Comparison of ENCODE assay signal across 9 cellular contexts in the genomic region with DNA sequence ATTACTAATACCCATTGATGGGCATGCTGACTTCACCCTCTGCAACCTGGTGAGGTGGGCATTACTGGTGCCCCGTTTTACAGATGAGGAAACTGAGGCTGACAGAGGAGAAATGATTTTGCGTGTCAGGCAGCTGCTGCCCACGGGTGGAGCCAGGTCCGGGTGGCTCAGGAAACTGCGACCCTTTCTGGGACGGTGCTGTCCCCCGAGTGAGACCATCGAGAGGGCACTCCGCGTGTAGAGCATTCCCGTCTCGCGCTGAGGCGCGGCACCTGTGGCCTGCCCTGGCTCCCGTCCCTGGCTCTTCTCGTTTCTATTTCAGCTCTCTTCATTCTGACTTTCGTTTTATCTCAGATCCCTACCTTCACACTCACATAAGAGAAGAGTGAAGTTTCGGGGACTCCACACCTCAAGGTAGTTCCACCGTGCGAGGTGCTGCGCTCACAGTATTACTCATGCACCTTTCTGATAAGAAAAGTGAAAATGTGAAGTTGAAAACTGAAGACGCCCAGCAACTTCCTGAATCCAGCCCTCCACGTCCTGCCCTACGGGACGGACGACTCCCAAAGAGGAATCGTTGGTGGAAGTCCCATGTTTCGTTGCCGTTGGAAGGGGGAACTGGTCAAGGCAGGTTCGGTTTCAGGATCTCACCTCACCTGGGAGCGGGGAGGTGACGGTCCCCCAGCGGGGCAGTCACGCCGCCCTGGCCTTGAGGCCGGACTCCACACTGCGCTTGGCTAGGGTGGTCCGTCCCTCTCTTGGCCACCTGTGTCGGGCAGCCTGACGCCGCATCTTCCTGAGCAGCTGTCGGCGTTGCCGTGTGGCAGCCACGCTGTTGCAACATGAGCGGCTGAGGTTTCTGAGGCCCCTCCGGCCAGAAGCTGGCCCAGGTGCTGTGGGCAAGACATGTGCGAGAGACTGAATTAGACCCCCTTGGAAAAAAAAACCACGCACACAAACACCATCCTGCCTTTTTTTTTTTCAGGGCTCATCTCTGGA. TPM values are rescaled to one million over a fixed set of nuclear protein-coding genes. Genes with fewer than 3 reads are reported as not detected.
DNase-seq lines count a peak whose midpoint lies in the region; ATAC-seq and TF ChIP-seq lines count a peak whose summit lies in the region.
"Had no signal": no experiment of that assay in that cellular context is flagged by ENCODE, and none has a peak within 500 bp of the region (broad histone marks: within the 10 kb centered on the region; RNA-seq: fewer than 3 reads in every experiment).

No MANE protein-coding gene starts in this region.

- no TSS peak for BruUV-seq in IMR-90 (replicated peaks; lab: Mats Ljungman, UMichigan)

- no peak overlapping the region for H2AFZ ChIP-seq in IMR-90 (replicated peaks; ENCODE audit: low read length, poor library complexity)

- DNase-seq in CD4-positive, CD25-positive, alpha-beta regulatory T cell, result peak in 1 of 3 donors; percentile 35
- DNase-seq in GM20000 (ENCODE audit: low spot score) (peak; percentile 72), IMR-90 (no peak), thoracic aorta (ENCODE audit: low spot score) (no peak), foreskin fibroblast (no peak), NCI-H524 (lab: John Stamatoyannopoulos, UW) (no peak), AG08395 (ENCODE audit: low spot score) (no peak)
- peak; percentile 48 for DNase-seq in activated naive CD8-positive, alpha-beta T cell treated with anti-CD3 and anti-CD28 coated beads, Interleukin-2, amount 50 U/mL, for 24 hours

- peak overlapping the region; percentile 24 for H2AK9ac ChIP-seq in IMR-90 (replicated peaks; ENCODE audit: low read depth, low read length, poor library complexity)

- H3K14ac ChIP-seq in IMR-90 (replicated peaks; ENCODE audit: low read depth, low read length), result no peak overlapping the region

- peaks cover 4% of the 10 kb centered on the region for H3K27me3 ChIP-seq in CD4-positive, CD25-positive, alpha-beta regulatory T cell (ENCODE audit: control insufficient read depth, insufficient read depth, low read length)
- H3K27me3 ChIP-seq in IMR-90 (ENCODE audit: control insufficient read depth, insufficient read depth, low read length), result peaks cover 84% of the 10 kb centered on the region
- no peaks in the 10 kb centered on the region for H3K27me3 ChIP-seq in thoracic aorta (replicated peaks; ENCODE audit: insufficient read depth)

- H2BK20ac ChIP-seq in IMR-90 (ENCODE audit: low read depth, low read length), result no peak overlapping the region

- no peak overlapping the region for H2BK15ac ChIP-seq in IMR-90 (ENCODE audit: low read depth, low read length)

- dilution Hi-C loops in IMR-90 (cut with HindIII; ENCODE audit: low sequenced_read_pairs, unreplicated experiment), result no loop called here

- H3K4me1 Mint-ChIP-seq in CD4-positive, CD25-positive, alpha-beta regulatory T cell, result peaks cover 5 to 20% (median 12%) of the 10 kb centered on the region in 4 donors
- H3K4me1 Mint-ChIP-seq in activated naive CD8-positive, alpha-beta T cell treated with anti-CD3 and anti-CD28 coated beads, Interleukin-2, amount 50 U/mL, for 24 hours, result peaks cover 89% of the 10 kb centered on the region

- H3K79me1 ChIP-seq in IMR-90 (ENCODE audit: low read depth in 1 of 2, low read length in 2 of 2), result no peaks in the 10 kb centered on the region

- H3K27me3 Mint-ChIP-seq in CD4-positive, CD25-positive, alpha-beta regulatory T cell, result peaks cover 17% of the 10 kb centered on the region
- H3K27me3 Mint-ChIP-seq in activated naive CD8-positive, alpha-beta T cell treated with anti-CD3 and anti-CD28 coated beads, Interleukin-2, amount 50 U/mL, for 24 hours, result no peaks in the 10 kb centered on the region

- H3K9me1 ChIP-seq in IMR-90 (ENCODE audit: insufficient read depth, low read length), result 0 out of 2 replicates have a peak, but pooled peaks cover 3% of the 10 kb centered on the region

- no peak overlapping the region for H4K91ac ChIP-seq in IMR-90 (ENCODE audit: insufficient read depth, low read depth, low read length)

- no peak overlapping the region for H3K27ac ChIP-seq in CD4-positive, CD25-positive, alpha-beta regulatory T cell (ENCODE audit: insufficient read depth, low read length, poor library complexity, severe bottlenecking)
- H3K27ac ChIP-seq in IMR-90 (ENCODE audit: insufficient read depth, low read length), result no peak overlapping the region
- no peak overlapping the region for H3K27ac ChIP-seq in thoracic aorta

- no peak overlapping the region for H3K56ac ChIP-seq in IMR-90 (ENCODE audit: extremely low read depth, insufficient read depth, low read length)

- no peaks in the 10 kb centered on the region for H4K20me1 ChIP-seq in IMR-90 (ENCODE audit: insufficient read depth, low read length)

- in situ Hi-C loops in IMR-90 (cut with MboI; ENCODE audit: low sequenced_read_pairs), result no loop called here

- peak; percentile 53 to 67 for ATAC-seq in CD4-positive, CD25-positive, alpha-beta regulatory T cell (ENCODE audit: low read depth in 2 of 2)
- ATAC-seq in IMR-90 (ENCODE audit: low read depth), result no peak
- ATAC-seq in activated naive CD8-positive, alpha-beta T cell treated with anti-CD3 and anti-CD28 coated beads, Interleukin-2, amount 50 U/mL, for 24 hours, result peak; percentile 76
- ATAC-seq in thoracic aorta (ENCODE audit: insufficient number of reproducible peaks, low FRiP score, low read depth), result no peak

- no peaks in the 10 kb centered on the region for H3K36me3 ChIP-seq in CD4-positive, CD25-positive, alpha-beta regulatory T cell (ENCODE audit: control insufficient read depth, insufficient read depth, low read length)
- H3K36me3 ChIP-seq in IMR-90 (ENCODE audit: control insufficient read depth, insufficient read depth, low read length) (no peaks in the 10 kb centered on the region), thoracic aorta (no peaks in the 10 kb centered on the region)

- no peak overlapping the region for H3K23ac ChIP-seq in IMR-90 (ENCODE audit: low read depth, low read length)

- H3K4me2 ChIP-seq in IMR-90 (ENCODE audit: low read depth, low read length), result no peak overlapping the region

- no peak overlapping the region for H2BK5ac ChIP-seq in IMR-90 (ENCODE audit: low read depth, low read length, poor library complexity, severe bottlenecking)

- TF ChIP-seq CTCF in GM20000 (IDR thresholded peaks at IDR 0.05; ENCODE audit: extremely low read depth, missing control alignments), result no peak
- TF ChIP-seq CTCF in IMR-90 (conservative IDR thresholded peaks at IDR 0.05; ENCODE audit: low read depth, low read length), result no peak
- no peak for TF ChIP-seq CTCF in thoracic aorta (IDR thresholded peaks at IDR 0.05)
- no peak for TF ChIP-seq CTCF in foreskin fibroblast (IDR thresholded peaks at IDR 0.05; ENCODE audit: low read depth, low read length)

- intact Hi-C loops in IMR-90 (cut with micrococcal nuclease), result no loop called here

- H3K4ac ChIP-seq in IMR-90 (ENCODE audit: low read depth, low read length), result no peak overlapping the region

- TF ChIP-seq POLR2A in IMR-90 (IDR thresholded peaks at IDR 0.05; ENCODE audit: low read depth, low read length), result no peak

- H3K4me3 Mint-ChIP-seq in CD4-positive, CD25-positive, alpha-beta regulatory T cell, result peak overlapping the region; percentile 22 to 94 (median 88)
- H3K4me3 Mint-ChIP-seq in activated naive CD8-positive, alpha-beta T cell treated with anti-CD3 and anti-CD28 coated beads, Interleukin-2, amount 50 U/mL, for 24 hours, result peak overlapping the region; percentile 72

- H3K4me1 ChIP-seq in CD4-positive, CD25-positive, alpha-beta regulatory T cell (ENCODE audit: control insufficient read depth, insufficient read depth, low read length, poor library complexity, severe bottlenecking), result no peaks in the 10 kb centered on the region
- H3K4me1 ChIP-seq in IMR-90 (ENCODE audit: control insufficient read depth, insufficient read depth, low read length) (no peaks in the 10 kb centered on the region), thoracic aorta (ENCODE audit: control insufficient read depth in 1 of 2, low read depth in 2 of 2) (no peaks in the 10 kb centered on the region)

- POLR2A ChIA-PET in IMR-90 (lab: Charles Lee; ENCODE audit: unreplicated experiment), result no interaction called here

- no peaks in the 10 kb centered on the region for H3K36me3 Mint-ChIP-seq in CD4-positive, CD25-positive, alpha-beta regulatory T cell
- peaks cover 15% of the 10 kb centered on the region for H3K36me3 Mint-ChIP-seq in activated naive CD8-positive, alpha-beta T cell treated with anti-CD3 and anti-CD28 coated beads, Interleukin-2, amount 50 U/mL, for 24 hours (ENCODE audit: low read depth)

- H4K5ac ChIP-seq in IMR-90 (ENCODE audit: low read depth, low read length), result no peak overlapping the region

- peak overlapping the region; percentile 57 for H3K4me3 ChIP-seq in CD4-positive, CD25-positive, alpha-beta regulatory T cell (ENCODE audit: low read depth, low read length)
- no peak overlapping the region for H3K4me3 ChIP-seq in IMR-90 (ENCODE audit: insufficient read depth, low read depth, low read length)
- peak overlapping the region; percentile 40 for H3K4me3 ChIP-seq in thoracic aorta
- H3K4me3 ChIP-seq in foreskin fibroblast (ENCODE audit: low read depth in 1 of 2, low read length in 2 of 2), result no peak overlapping the region

- H4K8ac ChIP-seq in IMR-90 (ENCODE audit: low read depth in 2 of 2, low read length in 2 of 2), result no peak overlapping the region

- CTCF ChIA-PET in IMR-90 (lab: Yijun Ruan, JAX), result interaction anchor here (0.6 kb wide), 1 partner anchor 38 kb away, joined by 3 read pairs; no protein-coding TSS in a partner anchor

- H3K9ac ChIP-seq in IMR-90 (ENCODE audit: low read depth, low read length), result no peak overlapping the region

- H2BK120ac ChIP-seq in IMR-90 (ENCODE audit: low read depth, low read length), result no peak overlapping the region

- peaks cover 0 to 2% (median 0%) of the 10 kb centered on the region in 7 donors for H3K9me3 Mint-ChIP-seq in CD4-positive, CD25-positive, alpha-beta regulatory T cell
- no peaks in the 10 kb centered on the region for H3K9me3 Mint-ChIP-seq in activated naive CD8-positive, alpha-beta T cell treated with anti-CD3 and anti-CD28 coated beads, Interleukin-2, amount 50 U/mL, for 24 hours

- TF ChIP-seq RAD21 in IMR-90 (IDR thresholded peaks at IDR 0.05; ENCODE audit: low read length), result no peak

- H3K9me3 ChIP-seq in CD4-positive, CD25-positive, alpha-beta regulatory T cell (ENCODE audit: control insufficient read depth in 2 of 2, low read length in 2 of 2), result no peaks in the 10 kb centered on the region
- H3K9me3 ChIP-seq in IMR-90 (ENCODE audit: control insufficient read depth, insufficient read depth, low read length) (0 out of 2 replicates have a peak, but pooled peaks cover under 1% of the 10 kb centered on the region), thoracic aorta (no peaks in the 10 kb centered on the region)

- H3K18ac ChIP-seq in IMR-90 (ENCODE audit: low read depth, low read length), result no peak overlapping the region

- no peak overlapping the region for H2AK5ac ChIP-seq in IMR-90 (ENCODE audit: low read depth, low read length)

- WGBS in IMR-90 (ENCODE audit: extremely low coverage in 2 of 2, insufficient read length in 1 of 2), 2 experiments, result 80% methylated on average over 25 of the region's 50 CpGs; no CpG with 5 or more reads in 1 of the 2 experiments

- H3K27ac Mint-ChIP-seq in CD4-positive, CD25-positive, alpha-beta regulatory T cell, result peak overlapping the region; percentile 48 to 77 (median 66)
- H3K27ac Mint-ChIP-seq in activated naive CD8-positive, alpha-beta T cell treated with anti-CD3 and anti-CD28 coated beads, Interleukin-2, amount 50 U/mL, for 24 hours, result peak overlapping the region; percentile 96

RNA-seq across cellular contexts. Expression of gene IRF8, which starts 48.8 kb away (rescaled TPM):
- total RNA-seq in CD4-positive, CD25-positive, alpha-beta regulatory T cell, result 3.8 TPM
- polyA plus RNA-seq in CD4-positive, CD25-positive, alpha-beta regulatory T cell, result 1 to 10 TPM in 3 of 4 donors, under 1 TPM in 1; 0.78 to 4.4 (median 2.5) TPM
- total RNA-seq in IMR-90 (2012; rRNA removed) (not detected in 2 replicates), thoracic aorta (10 to 100 TPM; 27.0 to 28.8 TPM)
- polyA plus RNA-seq in IMR-90 (2012; rRNA removed), result not detected in 2 replicates
- polyA plus RNA-seq in IMR-90 (2012; cell fraction: cytosol; rRNA removed), result not detected in 2 replicates
- polyA plus RNA-seq in IMR-90 (2012; cell fraction: nucleus; rRNA removed; ENCODE audit: low replicate concordance), result not detected in 2 replicates
- total RNA-seq: myocyte had no signal

Comparison
In these comparisons a context has a peak if more than half of its experiments do, and no peak if none do; other contexts are left out.
1. ATAC-seq: peak in CD4-positive, CD25-positive, alpha-beta regulatory T cell (2 of 2) and activated naive CD8-positive, alpha-beta T cell treated with anti-CD3 and anti-CD28 coated beads, Interleukin-2, amount 50 U/mL, for 24 hours (single experiment); none in IMR-90 (single experiment) and thoracic aorta (single experiment).
2. DNase-seq: peak in GM20000 (single experiment) and activated naive CD8-positive, alpha-beta T cell treated with anti-CD3 and anti-CD28 coated beads, Interleukin-2, amount 50 U/mL, for 24 hours (single experiment); none in IMR-90 (single experiment), thoracic aorta (single experiment), foreskin fibroblast (0 of 2), NCI-H524 (0 of 2) and AG08395 (single experiment).
3. H3K4me3 ChIP-seq: peak in CD4-positive, CD25-positive, alpha-beta regulatory T cell (single experiment) and thoracic aorta (single experiment); none in IMR-90 (single experiment) and foreskin fibroblast (0 of 2).